15 cellular contexts compared by ENCODE assay signal in the genomic region with DNA sequence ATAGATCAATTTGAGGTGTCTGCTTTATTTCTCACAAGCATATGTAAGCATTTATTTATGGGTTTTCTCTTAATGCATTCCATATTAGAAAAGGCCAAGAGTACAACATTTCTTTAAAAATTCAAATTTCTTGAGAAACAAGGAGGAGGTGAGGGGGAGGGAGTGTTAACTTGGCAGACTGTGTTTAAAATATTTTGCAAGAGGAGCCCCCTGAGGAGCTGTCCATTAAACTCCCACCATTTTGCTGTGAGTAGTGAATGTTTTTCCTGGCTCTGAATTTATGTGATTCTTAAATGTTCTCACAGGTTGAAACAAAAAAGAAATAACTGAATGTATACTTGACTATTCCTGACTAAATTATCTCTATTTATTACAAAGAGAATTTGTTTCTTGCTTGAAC.
"Had no signal": no experiment of that assay in that cellular context is flagged by ENCODE, and none has a peak within 500 bp of the region (broad histone marks: within the 10 kb centered on the region; RNA-seq: fewer than 3 reads in every experiment).

No MANE protein-coding gene starts in this region.

- H3K9me3 Mint-ChIP-seq: activated CD8-positive, alpha-beta T cell treated with anti-CD3 and anti-CD28 coated beads for 36 hours; activated T-cell treated with anti-CD3 and anti-CD28 coated beads, Interleukin-2, amount 50 U/mL, for 72 hours; immature natural killer cell had no signal

- H3K9me3 ChIP-seq: upper lobe of left lung had no signal

- DNase-seq: activated CD8-positive, alpha-beta memory T cell treated with anti-CD3 and anti-CD28 coated beads, Interleukin-2, amount 50 U/mL, for 4 hours; activated CD8-positive, alpha-beta T cell treated with anti-CD3 and anti-CD28 coated beads for 36 hours; activated naive CD8-positive, alpha-beta T cell treated with anti-CD3 and anti-CD28 coated beads, Interleukin-2, amount 10 ng/mL, durations not matched to agents 7 days and 5 days; activated T-cell treated with anti-CD3 and anti-CD28 coated beads, Interleukin-2, amount 50 U/mL, for 72 hours; central memory CD4-positive, alpha-beta T cell; foreskin keratinocyte; immature natural killer cell; left cardiac atrium; naive thymus-derived CD4-positive, alpha-beta T cell; stimulated activated CD4-positive, alpha-beta T cell treated with anti-CD3 and anti-CD28 coated beads, Interleukin-2, amount 100 ng/mL, for 48 hours; stimulated activated naive CD4-positive, alpha-beta T cell treated with Interleukin-2 at 50 U/mL for 16 hours; SW 1271; T-helper 9 cell; upper lobe of left lung had no signal

- H3K36me3 ChIP-seq: upper lobe of left lung had no signal

- ATAC-seq: activated CD8-positive, alpha-beta T cell treated with anti-CD3 and anti-CD28 coated beads for 36 hours; activated T-cell treated with anti-CD3 and anti-CD28 coated beads, Interleukin-2, amount 50 U/mL, for 72 hours; foreskin keratinocyte; left cardiac atrium; naive thymus-derived CD4-positive, alpha-beta T cell; sciatic nerve had no signal

- H3K27ac Mint-ChIP-seq: activated CD8-positive, alpha-beta T cell treated with anti-CD3 and anti-CD28 coated beads for 36 hours; activated naive CD8-positive, alpha-beta T cell treated with anti-CD3 and anti-CD28 coated beads, Interleukin-2, amount 10 ng/mL, durations not matched to agents 7 days and 5 days; activated T-cell treated with anti-CD3 and anti-CD28 coated beads, Interleukin-2, amount 50 U/mL, for 72 hours; immature natural killer cell; naive thymus-derived CD4-positive, alpha-beta T cell had no signal

- H3K4me3 ChIP-seq: upper lobe of left lung had no signal

- H3K27ac ChIP-seq: foreskin keratinocyte, upper lobe of left lung had no signal

- H3K27me3 ChIP-seq: foreskin keratinocyte, upper lobe of left lung had no signal

- H3K4me1 ChIP-seq: foreskin keratinocyte, upper lobe of left lung had no signal

- H3K27me3 Mint-ChIP-seq: activated CD8-positive, alpha-beta T cell treated with anti-CD3 and anti-CD28 coated beads for 36 hours had no signal

- H3K4me3 Mint-ChIP-seq: activated CD8-positive, alpha-beta T cell treated with anti-CD3 and anti-CD28 coated beads for 36 hours; activated naive CD8-positive, alpha-beta T cell treated with anti-CD3 and anti-CD28 coated beads, Interleukin-2, amount 10 ng/mL, durations not matched to agents 7 days and 5 days; activated T-cell treated with anti-CD3 and anti-CD28 coated beads, Interleukin-2, amount 50 U/mL, for 72 hours; immature natural killer cell; naive thymus-derived CD4-positive, alpha-beta T cell had no signal
